In the genomic region with DNA sequence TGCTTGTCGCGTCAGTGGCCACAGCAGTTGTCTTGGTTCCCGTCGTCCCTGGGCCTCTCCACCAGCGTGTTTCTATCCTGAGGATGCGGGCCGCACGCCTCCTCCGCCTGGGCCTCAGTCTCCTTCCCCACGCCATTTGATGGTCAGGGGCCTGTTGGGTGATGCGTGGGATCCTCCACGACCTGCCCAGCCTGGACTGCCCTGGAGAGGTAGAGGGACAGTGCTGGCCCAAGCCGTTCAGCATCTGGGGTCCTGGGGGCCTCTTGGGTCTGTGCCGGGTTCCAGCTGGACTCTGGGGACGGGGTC, we compare ENCODE assay signal across 33 cellular contexts.
"Had no signal": no experiment of that assay in that cellular context is flagged by ENCODE, and none has a peak within 500 bp of the region (broad histone marks: within the 10 kb centered on the region; RNA-seq: fewer than 3 reads in every experiment).

No MANE protein-coding gene starts in this region.

- H3K27me3 ChIP-seq: adrenal gland, body of pancreas, brain microvascular endothelial cell, breast epithelium had no signal

- H3K4me3 ChIP-seq: adrenal gland, body of pancreas, breast epithelium had no signal

- ATAC-seq: activated CD8-positive, alpha-beta T cell treated with anti-CD3 and anti-CD28 coated beads for 36 hours; activated naive CD4-positive, alpha-beta T cell treated with anti-CD3 and anti-CD28 coated beads, Interleukin-2, amount 50 U/mL, for 72 hours; activated T-cell treated with anti-CD3 and anti-CD28 coated beads, Interleukin-2, amount 50 U/mL, for 4 hours; activated T-cell treated with anti-CD3 and anti-CD28 coated beads, Interleukin-2, amount 50 U/mL, for 72 hours; activated T-helper 17 cell treated with anti-CD3 and anti-CD28 coated beads, Interleukin-2, amount 50 U/mL, for 72 hours; body of pancreas had no signal

- DNase-seq: activated B cell treated with CpG ODN at 0.5 μM for 24 hours; activated CD4-positive, alpha-beta memory T cell treated with anti-CD3 and anti-CD28 coated beads for 36 hours; activated CD4-positive, alpha-beta T cell treated with anti-CD3 and anti-CD28 coated beads for 4 hours; activated CD4-positive, alpha-beta T cell treated with anti-CD3 and anti-CD28 coated beads, Interleukin-2, amount 10 ng/mL, durations not matched to agents 24 days and 14 days; activated CD4-positive, alpha-beta T cell treated with anti-CD3 and anti-CD28 coated beads, Interleukin-2, amount 50 U/mL, for 1 hour; activated CD4-positive, alpha-beta T cell treated with anti-CD3 and anti-CD28 coated beads, Interleukin-2, amount 50 U/mL, for 4 hours; activated CD4-positive, CD25-positive, alpha-beta regulatory T cell treated with anti-CD3 and anti-CD28 coated beads, Interleukin-2, amount 50 U/mL, for 72 hours; activated CD8-positive, alpha-beta memory T cell treated with anti-CD3 and anti-CD28 coated beads, Interleukin-2, amount 50 U/mL, for 4 hours; activated CD8-positive, alpha-beta T cell treated with anti-CD3 and anti-CD28 coated beads for 36 hours; activated effector memory CD4-positive, alpha-beta T cell treated with anti-CD3 and anti-CD28 coated beads, Interleukin-2, amount 50 U/mL, for 16 hours; activated gamma-delta T cell treated with Interleukin-2 at 50 U/mL for 16 hours; activated naive CD4-positive, alpha-beta T cell; activated naive CD4-positive, alpha-beta T cell treated with anti-CD3 and anti-CD28 coated beads for 36 hours; activated naive CD4-positive, alpha-beta T cell treated with anti-CD3 and anti-CD28 coated beads, Interleukin-2, amount 50 U/mL, for 16 hours; activated naive CD8-positive, alpha-beta T cell treated with anti-CD3 and anti-CD28 coated beads for 36 hours; activated T-cell treated with anti-CD3 and anti-CD28 coated beads for 4 hours; activated T-cell treated with anti-CD3 and anti-CD28 coated beads, Interleukin-2, amount 50 U/mL, for 1 hour; activated T-cell treated with anti-CD3 and anti-CD28 coated beads, Interleukin-2, amount 50 U/mL, for 4 hours; activated T-cell treated with anti-CD3 and anti-CD28 coated beads, Interleukin-2, amount 50 U/mL, for 72 hours; adrenal gland; amniotic stem cell; aorta; body of pancreas; brain microvascular endothelial cell; central memory CD4-positive, alpha-beta T cell; T-helper 2 cell; T-helper 9 cell had no signal

- H3K9me3 ChIP-seq: adrenal gland, body of pancreas had no signal

- FAIRE-seq: astrocyte, TTC549 had no signal

- H3K36me3 ChIP-seq: adrenal gland, brain microvascular endothelial cell, breast epithelium had no signal

- H3K27ac ChIP-seq: brain microvascular endothelial cell, breast epithelium, VCaP had no signal

- H3K4me1 ChIP-seq: breast epithelium had no signal
